ENCODE assay signal across 2 cellular contexts in the genomic region with DNA sequence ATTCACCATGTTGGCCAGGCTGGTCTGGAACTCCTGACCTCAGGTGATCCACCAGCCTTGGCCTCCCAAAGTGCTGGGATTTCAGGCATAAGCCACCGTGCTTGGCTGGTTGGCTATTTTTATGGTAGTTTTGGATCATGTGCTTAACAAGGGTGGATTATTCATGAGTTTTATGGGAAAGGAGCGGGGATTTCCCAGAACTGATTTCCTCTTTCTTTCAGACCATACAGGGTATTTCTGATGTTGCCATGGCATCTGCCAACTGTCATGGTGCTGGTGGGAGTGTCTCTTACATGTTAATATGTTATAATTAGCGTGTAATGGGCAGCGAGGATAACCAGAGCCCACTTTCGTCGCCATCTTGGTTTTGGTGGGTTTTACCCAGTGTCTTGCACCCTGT.
A peak's percentile ranks its signal among the peaks of the same experiment; 100 is the strongest.
TF ChIP-seq lines count a peak whose summit lies in the region.

No MANE protein-coding gene starts in this region.

TF ChIP-seq in GM12891, 5 proteins besides CTCF, POLR2A, EP300 and RAD21:
- no peak for TF ChIP-seq TAF1 (IDR thresholded peaks at IDR 0.05; ENCODE audit: low read depth, low read length)
- peak; percentile 48; the same call in 1 of the 2 replicates for TF ChIP-seq SPI1 (IDR thresholded peaks at IDR 0.05; ENCODE audit: low read depth, low read length)
- no peak for TF ChIP-seq PAX5 (IDR thresholded peaks at IDR 0.05; ENCODE audit: insufficient read depth, low read length, severe bottlenecking)
TF ChIP-seq in GM12891: peak in this region for 1.

TF ChIP-seq in GM12878, 131 proteins besides CTCF, POLR2A, EP300 and RAD21:
- TF ChIP-seq SPI1 (IDR thresholded peaks at IDR 0.05; ENCODE audit: borderline replicate concordance, insufficient read depth, low read depth, low read length): peak; percentile 8; the same call in 1 of the 2 replicates
- TF ChIP-seq SMARCA5 (IDR thresholded peaks at IDR 0.05): no peak
TF ChIP-seq in GM12878: peak in this region for 1.
